ENCODE assay signal across 8 cellular contexts in genomic region chr19:5138606-5139594, GRCh38.
A peak's percentile ranks its signal among the peaks of the same experiment; 100 is the strongest.
DNase-seq lines count a peak whose midpoint lies in the region; ATAC-seq and TF ChIP-seq lines count a peak whose summit lies in the region.

No MANE protein-coding gene starts in this region.

- H3K36me3 ChIP-seq in SK-N-MC (ENCODE audit: insufficient read depth, low read length) (peaks cover 6% of the 10 kb centered on the region; the same call in 1 of the 2 replicates), left lung (peaks cover 0 to 100% of the 10 kb centered on the region in 2 donors)

- peaks cover 21% of the 10 kb centered on the region for H3K4me1 Mint-ChIP-seq in CD4-positive, alpha-beta T cell (ENCODE audit: low read depth)

- H3K27me3 ChIP-seq in CD4-positive, alpha-beta T cell (ENCODE audit: control insufficient read depth, insufficient read depth, low read length), result no peaks in the 10 kb centered on the region
- H3K27me3 ChIP-seq in left lung, result no peaks in the 10 kb centered on the region

- H3K36me3 Mint-ChIP-seq in CD4-positive, alpha-beta T cell (ENCODE audit: low read depth), result peaks cover 55% of the 10 kb centered on the region

- H3K27ac Mint-ChIP-seq in CD4-positive, alpha-beta T cell, result peak overlapping the region; percentile 92

- POLR2A ChIA-PET in CD4-positive, alpha-beta T cell (lab: Charles Lee), result interaction anchor here (1.1 kb wide), 1 partner anchor 93 kb away, joined by 3 read pairs; no protein-coding TSS in a partner anchor

- H3K4me1 ChIP-seq in left lung, result peaks cover 0 to 20% of the 10 kb centered on the region in 2 donors

- intact Hi-C loops in CD4-positive, alpha-beta T cell (cut with DNase I, micrococcal nuclease), result no loop called here
- intact Hi-C loops in left lung (cut with DNase I), result no loop called here

- CTCF ChIA-PET in CD4-positive, alpha-beta T cell (lab: Charles Lee), result no interaction called here

- H3K4me3 ChIP-seq in SK-N-MC (no peak overlapping the region), left lung (no peak overlapping the region)

- no peaks in the 10 kb centered on the region for H3K27me3 Mint-ChIP-seq in CD4-positive, alpha-beta T cell

- no peak for TF ChIP-seq CTCF in CD4-positive, alpha-beta T cell (IDR thresholded peaks at IDR 0.05)
- no peak for TF ChIP-seq CTCF in left lung (IDR thresholded peaks at IDR 0.05)

- H3K27ac ChIP-seq in CD4-positive, alpha-beta T cell (ENCODE audit: low read depth, low read length), result no peak overlapping the region
- H3K27ac ChIP-seq in SK-N-MC (peak overlapping the region; percentile 27; the same call in 1 of the 2 replicates), left lung (no peak overlapping the region)

- DNase-seq in CD4-positive, alpha-beta T cell, result peak; percentile 36 to 70 (median 66)
- peak; percentile 37 for DNase-seq in SK-N-MC (ENCODE audit: low read depth, low spot score)
- peak; percentile 67 for DNase-seq in activated naive CD4-positive, alpha-beta T cell treated with Interleukin-2 at 50 U/mL for 16 hours
- peak; percentile 55 to 87 for DNase-seq in left lung
- DNase-seq in stimulated activated CD8-positive, alpha-beta memory T cell treated with anti-CD3 and anti-CD28 coated beads, Interleukin-7, amount 100 ng/mL, for 4 hours (ENCODE audit: low read depth in 2 of 2), result peak; percentile 56 to 70
- DNase-seq in NCI-H69 (lab: John Stamatoyannopoulos, UW), result no peak

- H3K9ac ChIP-seq in SK-N-MC (ENCODE audit: insufficient read length), result no peak overlapping the region

- H3K9me3 ChIP-seq in CD4-positive, alpha-beta T cell (ENCODE audit: control insufficient read depth, low read length), result no peaks in the 10 kb centered on the region
- no peaks in the 10 kb centered on the region for H3K9me3 ChIP-seq in SK-N-MC (ENCODE audit: low read depth, low read length)
- H3K9me3 ChIP-seq in left lung, result no peaks in the 10 kb centered on the region

- peak; percentile 75 for ATAC-seq in CD4-positive, alpha-beta T cell (ENCODE audit: poor library complexity)
- peak; percentile 63 for ATAC-seq in GM21529 (IDR thresholded peaks at IDR 0.05; ENCODE audit: unreplicated experiment)
- peak; percentile 9 for ATAC-seq in left lung
- ATAC-seq in HG03521 (IDR thresholded peaks at IDR 0.05; ENCODE audit: unreplicated experiment), result no peak

- H3K4me3 Mint-ChIP-seq in CD4-positive, alpha-beta T cell, result peak overlapping the region; percentile 86

- H3K9me3 Mint-ChIP-seq in CD4-positive, alpha-beta T cell, result no peaks in the 10 kb centered on the region
